29 cellular contexts compared by ENCODE assay signal in genomic region chr1:171616586-171616985, GRCh38. TPM values are rescaled to one million over a fixed set of nuclear protein-coding genes. Genes with fewer than 3 reads are reported as not detected.
"Had no signal": no experiment of that assay in that cellular context is flagged by ENCODE, and none has a peak within 500 bp of the region (broad histone marks: within the 10 kb centered on the region; RNA-seq: fewer than 3 reads in every experiment).

No MANE protein-coding gene starts in this region.

- ATAC-seq: stimulated activated effector memory CD8-positive, alpha-beta T cell treated with anti-CD3 and anti-CD28 coated beads, Interleukin-12 subunit alpha, Interleukin-12 subunit beta, amount 100 ng/mL, for 72 hours; stimulated activated naive B cell treated with anti-CD40 and anti-IgM and Interleukin-4, amounts not matched to agents 10 μg/mL and 1 μg/mL and 100 μg/mL, for 72 hours; stimulated activated naive CD8-positive, alpha-beta T cell treated with anti-CD3 and anti-CD28 coated beads, Interleukin-15, amount 100 ng/mL, for 72 hours; stimulated activated naive CD8-positive, alpha-beta T cell treated with anti-CD3 and anti-CD28 coated beads, Interleukin-15, Interleukin-2, amounts not matched to agents 100 U/mL and 50 U/mL, for 24 hours; upper lobe of right lung had no signal

- H3K27ac ChIP-seq: stomach, suprapubic skin, testis, thoracic aorta, thyroid gland, tibial artery, tibial nerve, transverse colon, upper lobe of left lung, upper lobe of right lung, uterus, vagina had no signal

- H3K9me3 ChIP-seq: stomach, suprapubic skin, testis, thoracic aorta, thyroid gland, tibial artery, tibial nerve, transverse colon, upper lobe of left lung, upper lobe of right lung, uterus, vagina had no signal

- H3K27me3 ChIP-seq: stomach, suprapubic skin, testis, thyroid gland, tibial artery, tibial nerve, transverse colon, upper lobe of left lung, upper lobe of right lung, uterus, vagina had no signal

- DNase-seq: stimulated activated CD4-positive, alpha-beta T cell treated with anti-CD3 and anti-CD28 coated beads, Interleukin-2, amount 100 ng/mL, for 48 hours; stimulated activated CD4-positive, alpha-beta T cell treated with anti-CD3 and anti-CD28 coated beads, Interleukin-4, amount 100 ng/mL, for 1 hour; stimulated activated CD4-positive, alpha-beta T cell treated with anti-CD3 and anti-CD28 coated beads, Interleukin-4, amount 100 ng/mL, for 24 hours; stimulated activated CD4-positive, alpha-beta T cell treated with anti-CD3 and anti-CD28 coated beads, Interleukin-4, amount 100 ng/mL, for 4 hours; stimulated activated CD8-positive, alpha-beta memory T cell treated with anti-CD3 and anti-CD28 coated beads, Interleukin-4, amount 100 ng/mL, for 48 hours; stimulated activated naive B cell treated with anti-CD40 and anti-IgM and Interleukin-4, amounts not matched to agents 10 μg/mL and 1 μg/mL and 100 μg/mL, for 72 hours; stimulated activated naive CD4-positive, alpha-beta T cell; stimulated activated naive CD4-positive, alpha-beta T cell treated with Interleukin-2 at 50 U/mL for 16 hours; stimulated activated naive CD8-positive, alpha-beta T cell treated with anti-CD3 and anti-CD28 coated beads, Interleukin-15, amount 100 ng/mL, for 72 hours; stimulated activated naive CD8-positive, alpha-beta T cell treated with anti-CD3 and anti-CD28 coated beads, Interleukin-15, Interleukin-2, amounts not matched to agents 100 U/mL and 50 U/mL, for 24 hours; stomach; substantia nigra; testis; thyroid gland; tibial artery; transverse colon; trophoblast cell; upper lobe of left lung; upper lobe of right lung; uterus had no signal

- H3K4me3 ChIP-seq: stomach, suprapubic skin, testis, thoracic aorta, thyroid gland, tibial artery, tibial nerve, transverse colon, upper lobe of left lung, upper lobe of right lung, uterus, vagina had no signal

- FAIRE-seq: urothelium cell line had no signal

- H3K4me1 ChIP-seq: stomach, suprapubic skin, testis, thyroid gland, tibial artery, tibial nerve, transverse colon, upper lobe of left lung, upper lobe of right lung, uterus, vagina had no signal

- H3K36me3 ChIP-seq: stomach, suprapubic skin, thoracic aorta, thyroid gland, tibial artery, tibial nerve, transverse colon, upper lobe of left lung, upper lobe of right lung, uterus, vagina had no signal

RNA-seq across cellular contexts. Expression of gene MYOCOS, which starts 5.5 kb away (rescaled TPM):
- total RNA-seq: stomach, subcutaneous adipose tissue, suprapubic skin, thoracic aorta, tibial nerve, transverse colon, upper lobe of left lung, upper lobe of right lung, ureter, urinary bladder, vagina had no signal
- polyA plus RNA-seq: stomach, urinary bladder had no signal
